ENCODE assay signal across 8 cellular contexts in genomic region chr15:92809880-92810361, GRCh38.
A peak's percentile ranks its signal among the peaks of the same experiment; 100 is the strongest.
DNase-seq lines count a peak whose midpoint lies in the region; ATAC-seq and TF ChIP-seq lines count a peak whose summit lies in the region.

No MANE protein-coding gene starts in this region.

- DNase-seq in AG04450 (ENCODE audit: low read depth, low spot score) (no peak), NOMO-1 treated with dmso at 0.1 percent for 144 hours (lab: John Stamatoyannopoulos, UW; ENCODE audit: unreplicated experiment) (peak; percentile 55), astrocyte of the hippocampus (ENCODE audit: low read depth, low spot score) (peak; percentile 72), skeletal muscle cell (ENCODE audit: low read depth) (no peak)
- DNase-seq in stimulated activated CD8-positive, alpha-beta memory T cell treated with anti-CD3 and anti-CD28 coated beads, Interleukin-4, amount 100 ng/mL, for 48 hours: no peak

- H3K4me3 ChIP-seq in AG04450 (ENCODE audit: low read depth, low read length): peak overlapping the region; percentile 61
- H3K4me3 ChIP-seq in iPS-11a (ENCODE audit: low read depth, low read length): peak overlapping the region; percentile 63
- H3K4me3 ChIP-seq in skeletal muscle cell (ENCODE audit: low read depth, low read length): peak overlapping the region; percentile 57

- no peak for ATAC-seq in GM18520 (IDR thresholded peaks at IDR 0.05; ENCODE audit: unreplicated experiment)

- no peak for TF ChIP-seq CTCF in AG04450 (IDR thresholded peaks at IDR 0.05; ENCODE audit: low read depth, low read length)

- no peaks in the 10 kb centered on the region for H3K27me3 ChIP-seq in AG04450 (ENCODE audit: control insufficient read depth, insufficient read depth, low read length)

- peak; percentile 77 for TF ChIP-seq POLR2A in GM15510 (IDR thresholded peaks at IDR 0.05; ENCODE audit: borderline replicate concordance, extremely low read depth, insufficient read length)

- CTCF ChIA-PET in AG04450 (lab: Charles Lee): interaction anchor here (0.6 to 4.2 kb wide), 21 partner anchors 9 to 1549 kb away, joined by 3 to 20 read pairs (median 4); partner anchors contain the start of gene CHD2

- POLR2A ChIA-PET in AG04450 (lab: Yijun Ruan, JAX): interaction anchor here (0.6 to 5.0 kb wide), 17 partner anchors 9 to 123 kb away, joined by 3 to 121 read pairs (median 5); partner anchors contain the start of gene CHD2

- H3K27ac ChIP-seq in AG04450 (ENCODE audit: low read depth, low read length): peak overlapping the region; percentile 99

- H3K9me3 ChIP-seq in AG04450 (ENCODE audit: control insufficient read depth, insufficient read depth, low read length): peaks cover 5% of the 10 kb centered on the region; the same call in 1 of the 2 replicates

Comparison
In these comparisons a context has a peak if more than half of its experiments do, and no peak if none do; other contexts are left out.
1. DNase-seq: peak in NOMO-1 treated with dmso at 0.1 percent for 144 hours (single experiment) and astrocyte of the hippocampus (single experiment); none in AG04450 (single experiment), skeletal muscle cell (single experiment) and stimulated activated CD8-positive, alpha-beta memory T cell treated with anti-CD3 and anti-CD28 coated beads, Interleukin-4, amount 100 ng/mL, for 48 hours (single experiment).
2. Peak in every context shown above with its lines, with median percentiles within 50 percentile points of each other: H3K4me3 ChIP-seq.